Comparison of ENCODE assay signal across 8 cellular contexts in the genomic region with DNA sequence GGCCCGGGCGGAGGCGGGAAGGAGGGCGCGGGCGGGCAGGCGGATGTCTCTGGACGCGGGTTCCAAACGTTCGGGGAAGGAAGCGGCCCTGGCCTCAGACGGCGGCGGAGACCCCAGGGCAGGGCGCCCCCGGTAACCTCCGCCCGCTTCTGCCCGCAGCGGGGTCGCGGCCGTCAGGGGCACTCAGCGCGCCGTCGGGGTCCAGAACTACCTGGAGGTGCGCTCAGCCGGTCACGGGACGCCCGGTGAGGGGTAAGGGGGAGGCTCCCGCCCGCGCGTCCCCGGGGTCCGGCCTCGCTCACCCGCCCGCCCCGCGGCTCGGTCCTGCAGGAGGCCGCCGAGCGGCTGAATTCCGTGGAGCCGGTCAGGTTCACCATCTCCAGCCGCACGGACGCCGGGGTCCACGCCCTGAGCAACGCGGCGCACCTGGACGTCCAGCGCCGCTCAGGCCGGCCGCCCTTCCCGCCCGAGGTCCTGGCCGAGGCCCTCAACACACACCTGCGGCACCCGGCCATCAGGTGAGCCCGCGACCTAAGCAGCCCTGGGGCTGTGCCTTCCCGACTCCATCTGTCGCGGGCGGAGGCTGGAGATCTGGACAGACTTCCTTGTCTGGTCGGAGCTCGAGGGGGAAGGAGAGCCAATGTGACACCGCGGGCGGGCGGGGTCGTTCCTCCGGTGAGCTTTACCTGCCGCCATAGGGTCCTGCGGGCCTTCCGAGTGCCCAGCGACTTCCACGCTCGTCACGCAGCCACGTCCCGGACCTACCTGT. TPM values are rescaled to one million over a fixed set of nuclear protein-coding genes. Genes with fewer than 3 reads are reported as not detected.
DNase-seq lines count a peak whose midpoint lies in the region; ATAC-seq and TF ChIP-seq lines count a peak whose summit lies in the region.

No MANE protein-coding gene starts in this region.

- H3K36me3 Mint-ChIP-seq in endothelial cell (ENCODE audit: low read depth, unreplicated experiment), result no peaks in the 10 kb centered on the region
- no peaks in the 10 kb centered on the region for H3K36me3 Mint-ChIP-seq in natural killer cell

- H3K27ac Mint-ChIP-seq in endothelial cell (ENCODE audit: unreplicated experiment) (no peak overlapping the region), natural killer cell (peak overlapping the region; percentile 38 to 82)

- H3K4me1 Mint-ChIP-seq in endothelial cell (ENCODE audit: unreplicated experiment) (peaks cover 15% of the 10 kb centered on the region), natural killer cell (peaks cover 6 to 26% of the 10 kb centered on the region in 2 donors)

- H3K36me3 ChIP-seq in DND-41 (ENCODE audit: insufficient read depth, low read length) (peaks cover 52% of the 10 kb centered on the region), H7 (replicated peaks; ENCODE audit: control insufficient read depth, insufficient read depth, low read length) (peaks cover 15% of the 10 kb centered on the region), SK-N-SH (replicated peaks in 1 of 2; ENCODE audit: control insufficient read depth in 1 of 2, insufficient read depth in 2 of 2, low read length in 1 of 2) (peaks cover 0 to 38% of the 10 kb centered on the region in 2 experiments)

- H3K4me3 Mint-ChIP-seq in endothelial cell (ENCODE audit: unreplicated experiment), result peak overlapping the region; percentile 83
- H3K4me3 Mint-ChIP-seq in natural killer cell, result peak overlapping the region; percentile 72

- POLR2A ChIA-PET in SK-N-SH (lab: Yijun Ruan, JAX), result interaction anchor here (1.2 kb wide), 1 partner anchor 16 kb away, joined by 3 read pairs; no protein-coding TSS in a partner anchor

- DNase-seq in DND-41, result no peak
- peak; percentile 84 for DNase-seq in H7
- peak; percentile 71 for DNase-seq in SK-N-SH
- no peak for DNase-seq in endothelial cell (ENCODE audit: low spot score)
- no peak for DNase-seq in natural killer cell
- no peak for DNase-seq in A172 (ENCODE audit: low spot score)
- DNase-seq in epidermal melanocyte (ENCODE audit: insufficient read length, low spot score), result no peak

- no peaks in the 10 kb centered on the region for H3F3A ChIP-seq in SK-N-SH (replicated peaks; ENCODE audit: insufficient read depth)

- H2AFZ ChIP-seq in DND-41 (ENCODE audit: low read depth, low read length) (peak overlapping the region; percentile 87), SK-N-SH (ENCODE audit: low read depth) (no peak overlapping the region)

- ATAC-seq in DND-41 (ENCODE audit: insufficient read depth, low read depth) (no peak), natural killer cell (no peak), HG02973 (IDR thresholded peaks at IDR 0.05; ENCODE audit: unreplicated experiment) (no peak)

- CTCF ChIA-PET in SK-N-SH (lab: Yijun Ruan, JAX), result interaction anchor here (1.1 to 1.4 kb wide), 2 partner anchors 17 to 40 kb away, joined by 5 to 7 read pairs; a partner anchor contains a TSS

- intact Hi-C loops in natural killer cell (cut with micrococcal nuclease), result loop anchor here (5.0 kb wide), 1 partner anchor 37 kb away; a partner anchor contains a TSS

- H3K9ac ChIP-seq in DND-41 (ENCODE audit: low read depth, low read length), result peak overlapping the region; percentile 96
- peak overlapping the region; percentile 74 for H3K9ac ChIP-seq in SK-N-SH

- no peak for TF ChIP-seq EP300 in SK-N-SH (IDR thresholded peaks at IDR 0.05; ENCODE audit: borderline replicate concordance in 1 of 2, low read depth in 1 of 2, low read length in 1 of 2)

- no peaks in the 10 kb centered on the region for H3K9me2 ChIP-seq in SK-N-SH

- WGBS in SK-N-SH (ENCODE audit: low lambda C conversion rate), result 0% methylated on average over 12 of the region's 91 CpGs

- peaks cover 12% of the 10 kb centered on the region for H3K27me3 Mint-ChIP-seq in endothelial cell (ENCODE audit: unreplicated experiment)
- no peaks in the 10 kb centered on the region for H3K27me3 Mint-ChIP-seq in natural killer cell (ENCODE audit: low read depth in 2 of 2)

- TF ChIP-seq CTCF in DND-41 (IDR thresholded peaks at IDR 0.05; ENCODE audit: borderline replicate concordance, extremely low read depth, low read length, poor library complexity, severe bottlenecking) (no peak), SK-N-SH (IDR thresholded peaks at IDR 0.05) (no peak), endothelial cell (IDR thresholded peaks at IDR 0.05; ENCODE audit: unreplicated experiment) (no peak), natural killer cell (IDR thresholded peaks at IDR 0.05) (no peak)

- H4K20me1 ChIP-seq in DND-41 (ENCODE audit: insufficient read depth, low read length), result peaks cover 61% of the 10 kb centered on the region
- H4K20me1 ChIP-seq in SK-N-SH (ENCODE audit: insufficient read depth), result peaks cover 15% of the 10 kb centered on the region; the same call in 1 of the 2 replicates

- H3K27me3 ChIP-seq in DND-41 (ENCODE audit: insufficient read depth, low read length, poor library complexity) (no peaks in the 10 kb centered on the region), H7 (ENCODE audit: control insufficient read depth, insufficient read depth, low read length) (no peaks in the 10 kb centered on the region; the same call in 1 of the 2 replicates), SK-N-SH (ENCODE audit: insufficient read depth) (no peaks in the 10 kb centered on the region)

- TF ChIP-seq RAD21 in SK-N-SH (IDR thresholded peaks at IDR 0.05; ENCODE audit: low read length), result no peak

- H3K4me1 ChIP-seq in DND-41 (ENCODE audit: insufficient read depth, low read length), result peaks cover 46% of the 10 kb centered on the region
- H3K4me1 ChIP-seq in SK-N-SH (ENCODE audit: control insufficient read depth in 1 of 2, insufficient read depth in 2 of 2, low read depth in 1 of 2, low read length in 1 of 2), result peaks cover 13 to 40% of the 10 kb centered on the region in 2 experiments; a peak in 2 of 4 replicates

- H3K4me3 ChIP-seq in DND-41 (ENCODE audit: low read depth in 1 of 2, low read length in 2 of 2), result peak overlapping the region; percentile 74 to 96
- H3K4me3 ChIP-seq in H7 (ENCODE audit: insufficient read depth, low read depth, low read length), result peak overlapping the region; percentile 92
- H3K4me3 ChIP-seq in SK-N-SH (ENCODE audit: low read depth in 2 of 2, low read length in 1 of 2), result peak overlapping the region; percentile 66 to 85

- H3K79me2 ChIP-seq in DND-41 (ENCODE audit: insufficient read depth, low read length) (peaks cover 74% of the 10 kb centered on the region), SK-N-SH (ENCODE audit: insufficient read depth) (peaks cover 35% of the 10 kb centered on the region)

- H3K9me3 Mint-ChIP-seq in endothelial cell (ENCODE audit: unreplicated experiment) (no peaks in the 10 kb centered on the region), natural killer cell (no peaks in the 10 kb centered on the region)

- no peaks in the 10 kb centered on the region for H3K9me3 ChIP-seq in DND-41 (ENCODE audit: insufficient read depth, low read length, severe bottlenecking)
- H3K9me3 ChIP-seq in SK-N-SH, result no peaks in the 10 kb centered on the region

- H3K27ac ChIP-seq in DND-41 (ENCODE audit: low read length), result peak overlapping the region; percentile 79
- H3K27ac ChIP-seq in SK-N-SH (ENCODE audit: low read depth in 2 of 2, low read length in 1 of 2), result peak overlapping the region; percentile 62 to 82; a peak in 3 of 4 replicates

- peak overlapping the region; percentile 76 for H3K4me2 ChIP-seq in DND-41 (ENCODE audit: insufficient read depth, low read length)
- peak overlapping the region; percentile 87 for H3K4me2 ChIP-seq in SK-N-SH

TF ChIP-seq in SK-N-SH, 30 proteins besides CTCF, POLR2A, EP300 and RAD21 (continues in another document):
- no peak for TF ChIP-seq RFX5 (IDR thresholded peaks at IDR 0.05; ENCODE audit: low read length)

RNA-seq across cellular contexts. Expression of a gene that starts 0.5 kb away (rescaled TPM):
- total RNA-seq in H7 (2014; rRNA removed; shearing (Covaris generic)), result 93.5 and 98.6 TPM in 2 replicates
- 13.9 and 19.0 TPM in 2 replicates for polyA plus RNA-seq in SK-N-SH (2012; rRNA removed)
- 7.1 and 11.8 TPM in 2 replicates for polyA plus RNA-seq in SK-N-SH (2012; cell fraction: cytosol; rRNA removed)
- polyA plus RNA-seq in SK-N-SH (2012; cell fraction: nucleus; rRNA removed), result 24.9 and 36.1 TPM in 2 replicates
- total RNA-seq in endothelial cell (ENCODE audit: unreplicated experiment) (14.0 TPM), natural killer cell (10 to 100 TPM; 11.1 to 13.0 (median 12.9) TPM)
- 15.6 and 17.3 TPM in 2 replicates for total RNA-seq in A172 (2014; rRNA removed; shearing (Covaris generic))

RNA-seq across cellular contexts. Expression of a gene that starts 1.2 kb away (rescaled TPM):
- total RNA-seq in H7 (2014; rRNA removed; shearing (Covaris generic)), result 55.7 and 55.9 TPM in 2 replicates
- polyA plus RNA-seq in SK-N-SH (2012; rRNA removed), result 51.7 and 66.4 TPM in 2 replicates
- 8.8 and 14.1 TPM in 2 replicates for polyA plus RNA-seq in SK-N-SH (2012; cell fraction: cytosol; rRNA removed)
- polyA plus RNA-seq in SK-N-SH (2012; cell fraction: nucleus; rRNA removed), result 444 and 648 TPM in 2 replicates
- total RNA-seq in endothelial cell (ENCODE audit: unreplicated experiment), result 54.0 TPM
- total RNA-seq in natural killer cell, result 10 to 100 TPM; 56.1 to 59.7 (median 59.0) TPM
- total RNA-seq in A172 (2014; rRNA removed; shearing (Covaris generic)), result 37.2 and 37.5 TPM in 2 replicates

RNA-seq across cellular contexts. Expression of a gene that starts 15.5 kb away (rescaled TPM):
- total RNA-seq in H7 (2014; rRNA removed; shearing (Covaris generic)), result 169 and 189 TPM in 2 replicates
- polyA plus RNA-seq in SK-N-SH (2012; rRNA removed), result 137 and 141 TPM in 2 replicates
- polyA plus RNA-seq in SK-N-SH (2012; cell fraction: cytosol; rRNA removed), result 42.5 and 60.8 TPM in 2 replicates
- polyA plus RNA-seq in SK-N-SH (2012; cell fraction: nucleus; rRNA removed), result 483 and 499 TPM in 2 replicates
- total RNA-seq in endothelial cell (ENCODE audit: unreplicated experiment) (104 TPM), natural killer cell (100 to 1,000 TPM; 150 to 189 (median 181) TPM)
- total RNA-seq in A172 (2014; rRNA removed; shearing (Covaris generic)), result 48.4 and 56.7 TPM in 2 replicates

RNA-seq across cellular contexts. Expression of a gene that starts 15.7 kb away (rescaled TPM):
- total RNA-seq in H7 (2014; rRNA removed; shearing (Covaris generic)), result 25.0 and 27.7 TPM in 2 replicates
- polyA plus RNA-seq in SK-N-SH (2012; rRNA removed), result 12.3 and 13.4 TPM in 2 replicates
- 5.8 and 11.0 TPM in 2 replicates for polyA plus RNA-seq in SK-N-SH (2012; cell fraction: cytosol; rRNA removed)
- 9.9 and 14.4 TPM in 2 replicates for polyA plus RNA-seq in SK-N-SH (2012; cell fraction: nucleus; rRNA removed)
- 26.0 TPM for total RNA-seq in endothelial cell (ENCODE audit: unreplicated experiment)
- 10 to 100 TPM in 2 of 3 donors, 1 to 10 TPM in 1; 8.0 to 14.6 (median 12.3) TPM for total RNA-seq in natural killer cell
- 17.0 and 19.5 TPM in 2 replicates for total RNA-seq in A172 (2014; rRNA removed; shearing (Covaris generic))

RNA-seq across cellular contexts. Expression of a gene that starts 22.1 kb away (rescaled TPM):
- 0.14 TPM in 1 of 2 replicates, not detected in the other for total RNA-seq in H7 (2014; rRNA removed; shearing (Covaris generic))
- 0.06 and 0.08 TPM in 2 replicates for polyA plus RNA-seq in SK-N-SH (2012; rRNA removed)
- polyA plus RNA-seq in SK-N-SH (2012; cell fraction: cytosol; rRNA removed), result 0.03 TPM in 1 of 2 replicates, not detected in the other
- polyA plus RNA-seq in SK-N-SH (2012; cell fraction: nucleus; rRNA removed), result 0.55 and 0.62 TPM in 2 replicates
- total RNA-seq in endothelial cell (ENCODE audit: unreplicated experiment) (1.2 TPM), natural killer cell (1 to 10 TPM in 2 of 3 donors, under 1 TPM in 1; 0.66 to 1.4 (median 1.3) TPM)
- total RNA-seq in A172 (2014; rRNA removed; shearing (Covaris generic)), result 0.22 and 0.33 TPM in 2 replicates

Comparison
In these comparisons a context has a peak if more than half of its experiments do, and no peak if none do; other contexts are left out.
1. DNase-seq: peak in H7 (single experiment) and SK-N-SH (single experiment); none in DND-41 (single experiment), endothelial cell (single experiment), natural killer cell (single experiment), A172 (single experiment) and epidermal melanocyte (single experiment).
2. Peak in every context shown above with its lines, with median percentiles within 50 percentile points of each other: H3K4me3 ChIP-seq.